ENCODE assay signal across 9 cellular contexts in genomic region chr1:113042336-113043143, GRCh38. TPM values are rescaled to one million over a fixed set of nuclear protein-coding genes. Genes with fewer than 3 reads are reported as not detected.
A peak's percentile ranks its signal among the peaks of the same experiment; 100 is the strongest.
DNase-seq lines count a peak whose midpoint lies in the region; ATAC-seq and TF ChIP-seq lines count a peak whose summit lies in the region.
"Had no signal": no experiment of that assay in that cellular context is flagged by ENCODE, and none has a peak within 500 bp of the region (broad histone marks: within the 10 kb centered on the region; RNA-seq: fewer than 3 reads in every experiment).

No MANE protein-coding gene starts in this region.

- H3K27ac ChIP-seq in right cardiac atrium (ENCODE audit: low read length) = no peak overlapping the region

- H3K4me1 ChIP-seq in right cardiac atrium (ENCODE audit: control insufficient read depth, insufficient read depth, low read length) = peaks cover 3% of the 10 kb centered on the region

- H3K4me3 ChIP-seq in astrocyte of the cerebellum (ENCODE audit: low read depth, low read length) (no peak overlapping the region), right cardiac atrium (ENCODE audit: low read length) (no peak overlapping the region)

- H3K27me3 ChIP-seq in right cardiac atrium (ENCODE audit: control insufficient read depth, insufficient read depth) = no peaks in the 10 kb centered on the region

- no peaks in the 10 kb centered on the region for H3K9me3 ChIP-seq in right cardiac atrium (ENCODE audit: control insufficient read depth, low read length)

- TF ChIP-seq CTCF in GM12873 (IDR thresholded peaks at IDR 0.05; ENCODE audit: insufficient read depth, low read depth, low read length, missing control alignments) (peak; percentile 66), astrocyte of the cerebellum (IDR thresholded peaks at IDR 0.05; ENCODE audit: low read depth, low read length, missing control alignments) (peak; percentile 49)

- DNase-seq in AG08396 (ENCODE audit: low spot score) (peak; percentile 82), NOMO-1 treated with DMSO at 0.1 percent for 48 hours (lab: John Stamatoyannopoulos, UW; ENCODE audit: unreplicated experiment) (peak; percentile 92), astrocyte of the cerebellum (ENCODE audit: low read depth) (peak; percentile 81), right cardiac atrium (peak; percentile 64 to 87 (median 87)), posterior cingulate gyrus (peak; percentile 53 to 96 (median 76))

- intact Hi-C loops in right cardiac atrium (cut with DNase I) (loop anchor here (1.0 to 10.0 kb wide), 7 partner anchors 160 to 328 kb away; partner anchors contain the start of gene PPM1J (in 2 of the 4)), posterior cingulate gyrus (cut with DNase I) (loop anchor here (10.0 kb wide), 2 partner anchors 238 to 328 kb away; partner anchors contain the start of gene PPM1J)

- ATAC-seq in HG03159 (IDR thresholded peaks at IDR 0.05; ENCODE audit: unreplicated experiment) (peak; percentile 88), right cardiac atrium (peak; percentile 90 to 91), HG03025 (IDR thresholded peaks at IDR 0.05; ENCODE audit: low FRiP score, unreplicated experiment) (no peak)
- ATAC-seq: T-cell had no signal

- 16% methylated on average over 11 of the region's 11 CpGs for WGBS in right cardiac atrium

- in situ Hi-C loops in astrocyte of the cerebellum (cut with HindIII; ENCODE audit: low sequenced_read_pairs) = loop anchor here (5.0 kb wide), 1 partner anchor 325 kb away; the partner anchor contains the start of gene PPM1J

RNA-seq across cellular contexts. Expression of gene LRIG2, which starts 30.5 kb away (rescaled TPM):
- 10 to 100 TPM in 2 of 4 donors, 1 to 10 TPM in 2; 8.9 to 11.1 (median 9.8) TPM for total RNA-seq in right cardiac atrium
- 4.3 TPM for polyA plus RNA-seq in right cardiac atrium
